Comparison of ENCODE assay signal across 8 cellular contexts in the genomic region with DNA sequence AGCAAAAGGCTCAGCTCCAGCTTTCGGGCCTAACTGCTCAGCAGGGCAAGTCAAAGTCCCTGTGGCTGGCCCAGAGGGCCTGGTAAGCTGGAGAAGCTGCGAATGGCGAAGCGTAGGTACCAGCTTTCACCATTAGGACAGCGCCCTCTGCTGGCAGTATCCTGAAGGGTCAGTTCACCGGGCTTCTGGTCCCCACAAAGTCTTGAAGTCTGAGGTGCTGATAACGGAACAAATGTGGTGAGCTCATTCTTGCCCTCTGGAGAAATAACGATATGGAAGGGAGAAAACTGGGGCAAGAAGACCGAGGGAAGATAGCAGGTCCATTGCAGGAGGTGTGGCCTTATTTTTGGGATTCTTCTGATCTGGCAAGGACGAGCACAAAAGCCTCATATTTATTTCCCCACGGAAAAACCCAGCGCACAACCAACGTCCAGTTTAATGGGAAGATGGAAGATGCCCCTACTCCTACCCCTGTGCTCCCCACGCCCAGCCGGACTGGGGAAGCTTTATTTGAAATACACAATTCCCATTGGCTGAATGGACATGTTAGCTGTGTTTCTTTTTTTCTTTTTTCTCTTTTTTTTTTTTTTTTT. TPM values are rescaled to one million over a fixed set of nuclear protein-coding genes. Genes with fewer than 3 reads are reported as not detected.
A peak's percentile ranks its signal among the peaks of the same experiment; 100 is the strongest.
DNase-seq lines count a peak whose midpoint lies in the region; ATAC-seq and TF ChIP-seq lines count a peak whose summit lies in the region.

No MANE protein-coding gene starts in this region.

- no peaks in the 10 kb centered on the region for H3K9me3 Mint-ChIP-seq in dendritic cell treated with granulocyte-macrophage colony-stimulating factor and Interleukin-4, amounts not matched to agents 40 ng/mL and 50 ng/mL, for 4 days

- H3K36me3 Mint-ChIP-seq in dendritic cell treated with granulocyte-macrophage colony-stimulating factor and Interleukin-4, amounts not matched to agents 40 ng/mL and 50 ng/mL, for 4 days (ENCODE audit: low read depth), result peaks cover 9% of the 10 kb centered on the region

- peaks cover 71% of the 10 kb centered on the region for H3K27me3 Mint-ChIP-seq in dendritic cell treated with granulocyte-macrophage colony-stimulating factor and Interleukin-4, amounts not matched to agents 40 ng/mL and 50 ng/mL, for 4 days

- H3K4me3 ChIP-seq in lower leg skin (ENCODE audit: low read depth, poor library complexity, severe bottlenecking), result no peak overlapping the region

- peak in 1 of 3 donors; percentile 73 for TF ChIP-seq CTCF in lower leg skin (IDR thresholded peaks at IDR 0.05)

- peak; percentile 70 for ATAC-seq in GM18870 (IDR thresholded peaks at IDR 0.05; ENCODE audit: unreplicated experiment)
- ATAC-seq in HG03439 (IDR thresholded peaks at IDR 0.05; ENCODE audit: unreplicated experiment), result peak; percentile 71

- intact Hi-C loops in dendritic cell treated with granulocyte-macrophage colony-stimulating factor and Interleukin-4, amounts not matched to agents 40 ng/mL and 50 ng/mL, for 4 days (cut with micrococcal nuclease), result loop anchor here (1.0 kb wide), 2 partner anchors 65 to 434 kb away; no protein-coding TSS in a partner anchor
- intact Hi-C loops in lower leg skin (cut with DNase I; ENCODE audit: low total_unique reads), result no loop called here

- H3K4me3 Mint-ChIP-seq in dendritic cell treated with granulocyte-macrophage colony-stimulating factor and Interleukin-4, amounts not matched to agents 40 ng/mL and 50 ng/mL, for 4 days, result peak overlapping the region; percentile 14

- 26% methylated on average over 15 of the region's 15 CpGs for WGBS in lower leg skin, 2 donors

- H3K27ac Mint-ChIP-seq in dendritic cell treated with granulocyte-macrophage colony-stimulating factor and Interleukin-4, amounts not matched to agents 40 ng/mL and 50 ng/mL, for 4 days, result no peak overlapping the region

- H3K4me1 Mint-ChIP-seq in dendritic cell treated with granulocyte-macrophage colony-stimulating factor and Interleukin-4, amounts not matched to agents 40 ng/mL and 50 ng/mL, for 4 days (ENCODE audit: low read depth), result peaks cover 21% of the 10 kb centered on the region

- DNase-seq in AG08395 (ENCODE audit: low spot score), result peak; percentile 93
- DNase-seq in NCI-H69 (lab: John Stamatoyannopoulos, UW), result peak; percentile 96
- peak; percentile 86 to 90 for DNase-seq in activated CD4-positive, alpha-beta T cell treated with anti-CD3 and anti-CD28 coated beads, Interleukin-2, amount 50 U/mL, for 4 hours
- peak; percentile 93 to 98 for DNase-seq in lower leg skin (ENCODE audit: low spot score in 2 of 2)
- peak; percentile 82 to 94 (median 90) for DNase-seq in stimulated activated CD4-positive, alpha-beta T cell treated with anti-CD3 and anti-CD28 coated beads, TNF-alpha, amount 100 ng/mL, for 48 hours (ENCODE audit: low read depth in 3 of 3)

- no peak for TF ChIP-seq POLR2A in lower leg skin (IDR thresholded peaks at IDR 0.05)

RNA-seq across cellular contexts. Expression of a gene that starts 7.2 kb away (rescaled TPM):
- 1 to 10 TPM in 1 of 4 donors, under 1 TPM in 3; 0.08 to 1.0 (median 0.79) TPM for total RNA-seq in lower leg skin

RNA-seq across cellular contexts. Expression of a gene that starts 10.2 kb away (rescaled TPM):
- 1 to 10 TPM; 1.2 to 3.8 (median 2.2) TPM for total RNA-seq in lower leg skin

RNA-seq across cellular contexts. Expression of a gene that starts 43.2 kb away (rescaled TPM):
- total RNA-seq in lower leg skin, result 10 to 100 TPM; 70.0 to 99.6 (median 87.8) TPM

RNA-seq across cellular contexts. Expression of a gene that starts 46.0 kb away (rescaled TPM):
- under 1 TPM; 0.17 to 0.44 (median 0.36) TPM for total RNA-seq in lower leg skin

RNA-seq across cellular contexts. Expression of a gene that starts 46.2 kb away (rescaled TPM):
- 100 to 1,000 TPM in 2 of 4 donors, 10 to 100 TPM in 2; 56.0 to 122 (median 88.0) TPM for total RNA-seq in lower leg skin
